24 cellular contexts compared by ENCODE assay signal in the genomic region with DNA sequence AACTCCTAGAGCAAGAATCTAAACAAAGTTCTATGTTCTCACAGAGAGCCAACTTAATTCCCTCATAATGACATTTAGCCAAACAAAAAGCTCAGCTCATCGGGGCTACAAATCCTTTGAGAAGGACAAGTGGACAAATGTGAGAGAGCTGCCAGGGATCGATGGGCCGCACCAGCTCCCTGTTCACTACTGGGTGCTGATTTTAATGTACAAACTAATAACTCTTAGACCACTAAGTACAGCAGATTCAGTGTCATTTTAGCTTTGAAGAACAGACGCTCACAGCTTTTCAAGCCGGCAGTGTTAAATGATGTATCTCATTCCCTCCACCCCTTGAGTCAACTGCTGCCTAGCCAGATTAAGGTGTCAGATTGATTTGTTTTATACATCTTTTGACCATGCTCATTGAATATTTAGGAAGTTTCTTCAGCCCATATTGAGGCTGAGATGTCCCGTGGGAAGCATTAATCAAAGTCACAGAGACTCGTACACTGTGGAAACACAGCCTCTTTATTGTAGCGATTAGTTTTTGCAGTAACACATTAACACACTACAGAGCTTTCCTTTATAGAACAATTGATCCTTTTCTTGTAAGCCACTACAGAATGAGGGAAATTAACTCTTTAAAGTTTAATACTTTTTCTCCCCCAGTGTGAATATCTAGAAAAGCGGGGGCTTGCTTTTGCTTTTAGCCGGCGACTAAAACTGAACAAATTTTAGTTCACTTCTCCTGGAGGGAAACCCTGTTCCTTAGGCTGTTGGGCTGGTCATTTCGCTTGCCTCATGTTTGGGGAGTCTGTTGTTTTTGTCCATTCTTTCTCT. TPM values are rescaled to one million over a fixed set of nuclear protein-coding genes. Genes with fewer than 3 reads are reported as not detected.
DNase-seq lines count a peak whose midpoint lies in the region; ATAC-seq and TF ChIP-seq lines count a peak whose summit lies in the region.
"Had no signal": no experiment of that assay in that cellular context is flagged by ENCODE, and none has a peak within 500 bp of the region (broad histone marks: within the 10 kb centered on the region; RNA-seq: fewer than 3 reads in every experiment).

No MANE protein-coding gene starts in this region.

- no peak overlapping the region for H3K4me3 ChIP-seq in heart right ventricle
- H3K4me3 ChIP-seq: coronary artery, left lung, mucosa of descending colon, Peyer's patch, skin epidermis had no signal

- no peak for TF ChIP-seq CTCF in heart right ventricle (IDR thresholded peaks at IDR 0.05)
- no peak for TF ChIP-seq CTCF in brain (conservative IDR thresholded peaks at IDR 0.05)

- peaks cover 7% of the 10 kb centered on the region for H3K27me3 Mint-ChIP-seq in brain
- H3K27me3 Mint-ChIP-seq: activated naive CD8-positive, alpha-beta T cell treated with anti-CD3 and anti-CD28 coated beads, Interleukin-2, amount 10 ng/mL, durations not matched to agents 7 days and 5 days; stimulated activated naive B cell treated with anti-CD40 and anti-IgM and Interleukin-4, amounts not matched to agents 10 μg/mL and 1 μg/mL and 100 μg/mL, for 72 hours had no signal

- DNase-seq in heart right ventricle: no peak
- DNase-seq in cardiac septum (ENCODE audit: low spot score): no peak
- DNase-seq in left kidney (ENCODE audit: low read depth, low spot score): peak; percentile 40
- DNase-seq in superior temporal gyrus (ENCODE audit: extremely low spot score): peak; percentile 79
- no peak for DNase-seq in activated naive CD4-positive, alpha-beta T cell treated with Interleukin-2 at 50 U/mL for 16 hours
- DNase-seq: activated B cell treated with CpG ODN at 0.5 μM for 24 hours; activated CD4-positive, alpha-beta T cell treated with anti-CD3 and anti-CD28 coated beads, Interleukin-2, amount 50 U/mL, for 4 hours; activated CD8-positive, alpha-beta memory T cell treated with anti-CD3 and anti-CD28 coated beads, Interleukin-2, amount 50 U/mL, for 48 hours; activated naive CD8-positive, alpha-beta T cell treated with anti-CD3 and anti-CD28 coated beads, Interleukin-2, amount 10 ng/mL, durations not matched to agents 7 days and 5 days; brain microvascular endothelial cell; H7; head of caudate nucleus; left lung; mucosa of descending colon; NCI-H345; Peyer's patch; stimulated activated naive B cell treated with anti-CD40 and anti-IgM and Interleukin-4, amounts not matched to agents 10 μg/mL and 1 μg/mL and 100 μg/mL, for 72 hours; T-helper 9 cell had no signal

- H3K36me3 Mint-ChIP-seq in brain: peaks cover 28% of the 10 kb centered on the region
- H3K36me3 Mint-ChIP-seq: activated naive CD8-positive, alpha-beta T cell treated with anti-CD3 and anti-CD28 coated beads, Interleukin-2, amount 10 ng/mL, durations not matched to agents 7 days and 5 days; stimulated activated naive B cell treated with anti-CD40 and anti-IgM and Interleukin-4, amounts not matched to agents 10 μg/mL and 1 μg/mL and 100 μg/mL, for 72 hours had no signal

- peaks cover 0 to 3% (median 0%) of the 10 kb centered on the region in 5 experiments for H3K9me3 Mint-ChIP-seq in brain
- H3K9me3 Mint-ChIP-seq: activated B cell treated with CpG ODN at 0.5 μM for 24 hours; activated naive CD8-positive, alpha-beta T cell treated with anti-CD3 and anti-CD28 coated beads, Interleukin-2, amount 10 ng/mL, durations not matched to agents 7 days and 5 days; stimulated activated naive B cell treated with anti-CD40 and anti-IgM and Interleukin-4, amounts not matched to agents 10 μg/mL and 1 μg/mL and 100 μg/mL, for 72 hours had no signal

- peak overlapping the region in 6 of 10 donors; percentile 5 to 46 (median 25) for H3K27ac ChIP-seq in heart right ventricle
- H3K27ac ChIP-seq: brain microvascular endothelial cell, C4-2B, coronary artery, left lung, Peyer's patch, skin epidermis had no signal

- H3K4me1 Mint-ChIP-seq in brain: peaks cover 53% of the 10 kb centered on the region
- H3K4me1 Mint-ChIP-seq: activated B cell treated with CpG ODN at 0.5 μM for 24 hours; activated naive CD8-positive, alpha-beta T cell treated with anti-CD3 and anti-CD28 coated beads, Interleukin-2, amount 10 ng/mL, durations not matched to agents 7 days and 5 days; stimulated activated naive B cell treated with anti-CD40 and anti-IgM and Interleukin-4, amounts not matched to agents 10 μg/mL and 1 μg/mL and 100 μg/mL, for 72 hours had no signal

- ATAC-seq in heart right ventricle: no peak
- no peak for ATAC-seq in GM19463 (IDR thresholded peaks at IDR 0.05; ENCODE audit: unreplicated experiment)
- ATAC-seq in HG02763 (IDR thresholded peaks at IDR 0.05; ENCODE audit: unreplicated experiment): no peak
- ATAC-seq: left lung; mucosa of descending colon; stimulated activated naive B cell treated with anti-CD40 and anti-IgM and Interleukin-4, amounts not matched to agents 10 μg/mL and 1 μg/mL and 100 μg/mL, for 72 hours had no signal

- peak overlapping the region in 3 of 5 experiments; percentile 22 to 32 (median 30) for H3K4me3 Mint-ChIP-seq in brain
- H3K4me3 Mint-ChIP-seq: activated B cell treated with CpG ODN at 0.5 μM for 24 hours; activated naive CD8-positive, alpha-beta T cell treated with anti-CD3 and anti-CD28 coated beads, Interleukin-2, amount 10 ng/mL, durations not matched to agents 7 days and 5 days; stimulated activated naive B cell treated with anti-CD40 and anti-IgM and Interleukin-4, amounts not matched to agents 10 μg/mL and 1 μg/mL and 100 μg/mL, for 72 hours had no signal

- peaks cover 0 to 49% (median 12%) of the 10 kb centered on the region in 9 donors for H3K4me1 ChIP-seq in heart right ventricle
- H3K4me1 ChIP-seq: left lung, Peyer's patch had no signal

- H3K27me3 ChIP-seq in heart right ventricle: no peaks in the 10 kb centered on the region
- H3K27me3 ChIP-seq: brain microvascular endothelial cell, left lung, Peyer's patch had no signal

- peaks cover 0 to 16% (median 0%) of the 10 kb centered on the region in 9 donors for H3K36me3 ChIP-seq in heart right ventricle
- H3K36me3 ChIP-seq: brain microvascular endothelial cell, left lung, Peyer's patch had no signal

- H3K27ac Mint-ChIP-seq in brain: peak overlapping the region in 4 of 5 experiments; percentile 1 to 79 (median 60)
- H3K27ac Mint-ChIP-seq: activated B cell treated with CpG ODN at 0.5 μM for 24 hours; activated naive CD8-positive, alpha-beta T cell treated with anti-CD3 and anti-CD28 coated beads, Interleukin-2, amount 10 ng/mL, durations not matched to agents 7 days and 5 days; stimulated activated naive B cell treated with anti-CD40 and anti-IgM and Interleukin-4, amounts not matched to agents 10 μg/mL and 1 μg/mL and 100 μg/mL, for 72 hours had no signal

- 65 to 74% methylated on average over 12 of the region's 12 CpGs for WGBS in heart right ventricle, 2 donors

- no peaks in the 10 kb centered on the region for H3K9me3 ChIP-seq in heart right ventricle
- H3K9me3 ChIP-seq: left lung, mucosa of descending colon, Peyer's patch had no signal

- intact Hi-C loops in heart right ventricle (cut with DNase I): no loop called here
- intact Hi-C loops in cardiac septum (cut with DNase I): no loop called here

RNA-seq across cellular contexts. Expression of gene PROX1, which starts 21.2 kb away (rescaled TPM):
- total RNA-seq in heart right ventricle: 100 to 1,000 TPM in 8 of 10 donors, 10 to 100 TPM in 2; 52.6 to 132 (median 116) TPM
- polyA plus RNA-seq in heart right ventricle: 10 to 100 TPM in 1 of 2 donors, 1 to 10 TPM in 1; 2.5 to 10.2 TPM
- total RNA-seq in cardiac septum: 110 TPM
- 27.9 TPM for polyA plus RNA-seq in brain (ENCODE audit: insufficient read depth, low read depth, low replicate concordance)
- total RNA-seq: activated naive CD8-positive, alpha-beta T cell treated with anti-CD3 and anti-CD28 coated beads, Interleukin-2, amount 10 ng/mL, durations not matched to agents 7 days and 5 days had no signal

Comparison
In these comparisons a context has a peak if more than half of its experiments do, and no peak if none do; other contexts are left out.
1. DNase-seq: peak in left kidney (single experiment) and superior temporal gyrus (single experiment); none in heart right ventricle (0 of 2), cardiac septum (single experiment) and activated naive CD4-positive, alpha-beta T cell treated with Interleukin-2 at 50 U/mL for 16 hours (single experiment).